1 cellular context compared by ENCODE assay signal in genomic region chr12:104064031-104064841, GRCh38.
TF ChIP-seq lines count a peak whose summit lies in the region.

Gene HCFC2 (plus strand): TSS chr12:104064531. CDS start chr12:104064561, 30 bp downstream.

TF ChIP-seq in HepG2, 621 proteins besides CTCF, POLR2A, EP300 and RAD21 (continued from another document and continues in another):
- TF ChIP-seq NFAT5 (CRISPR knock-in tag; IDR thresholded peaks at IDR 0.05) (no peak), ZNF225 (CRISPR knock-in tag; IDR thresholded peaks at IDR 0.05) (peak; percentile 43; the same call in 1 of the 2 replicates), ZNF569 (CRISPR knock-in tag; IDR thresholded peaks at IDR 0.05; ENCODE audit: borderline replicate concordance) (no peak), DRAP1 (CRISPR knock-in tag; IDR thresholded peaks at IDR 0.05) (peak; percentile 60), HMGA1 (CRISPR knock-in tag; conservative IDR thresholded peaks at IDR 0.05) (no peak), RNF219 (CRISPR knock-in tag; IDR thresholded peaks at IDR 0.05) (no peak), ZNF670 (CRISPR knock-in tag; IDR thresholded peaks at IDR 0.05; ENCODE audit: borderline replicate concordance) (peak; percentile 60; the same call in 1 of the 2 replicates), PAX8 (CRISPR knock-in tag; IDR thresholded peaks at IDR 0.05; ENCODE audit: borderline replicate concordance) (0 out of 2 replicates have a peak, but pooled peaks have one; percentile 47), ETV5 (CRISPR knock-in tag; IDR thresholded peaks at IDR 0.05; ENCODE audit: borderline replicate concordance) (no peak), CEBPB (IDR thresholded peaks at IDR 0.05; ENCODE audit: borderline replicate concordance, low read depth, low read length) (no peak), ATF3 (CRISPR knock-in tag; IDR thresholded peaks at IDR 0.05) (no peak; the same call in 1 of the 2 replicates), HOXA9 (CRISPR knock-in tag; IDR thresholded peaks at IDR 0.05; ENCODE audit: borderline replicate concordance) (peak; percentile 59; the same call in 1 of the 2 replicates), MZF1 (CRISPR knock-in tag; IDR thresholded peaks at IDR 0.05; ENCODE audit: borderline replicate concordance) (no peak), ZNF589 (CRISPR knock-in tag; conservative IDR thresholded peaks at IDR 0.05) (no peak; the same call in 1 of the 2 replicates), ZNF354B (CRISPR knock-in tag; IDR thresholded peaks at IDR 0.05) (no peak), PRDM4 (CRISPR knock-in tag; IDR thresholded peaks at IDR 0.05; ENCODE audit: borderline replicate concordance) (no peak), TIGD3 (CRISPR knock-in tag; IDR thresholded peaks at IDR 0.05; ENCODE audit: borderline replicate concordance) (peak; percentile 61; the same call in 1 of the 2 replicates), EED (CRISPR knock-in tag; IDR thresholded peaks at IDR 0.05) (no peak), ZBTB21 (CRISPR knock-in tag; IDR thresholded peaks at IDR 0.05) (no peak), EZH2 (conservative IDR thresholded peaks at IDR 0.05; ENCODE audit: low read depth, low read length) (no peak), ZNF567 (CRISPR knock-in tag; IDR thresholded peaks at IDR 0.05; ENCODE audit: borderline replicate concordance) (0 out of 2 replicates have a peak, but pooled peaks have one; percentile 51), TGIF2 (CRISPR knock-in tag; IDR thresholded peaks at IDR 0.05) (peak; percentile 90), KLF9 (CRISPR knock-in tag; IDR thresholded peaks at IDR 0.05; ENCODE audit: low read depth) (no peak), ZBTB26 (CRISPR knock-in tag; IDR thresholded peaks at IDR 0.05; ENCODE audit: borderline replicate concordance) (no peak), GZF1 (CRISPR knock-in tag; IDR thresholded peaks at IDR 0.05) (no peak), ZNF558 (CRISPR knock-in tag; IDR thresholded peaks at IDR 0.05; ENCODE audit: borderline replicate concordance) (peak; percentile 89; the same call in 1 of the 2 replicates), ZNF121 (CRISPR knock-in tag; IDR thresholded peaks at IDR 0.05) (no peak), CREBL2 (CRISPR knock-in tag; IDR thresholded peaks at IDR 0.05; ENCODE audit: borderline replicate concordance) (no peak), ZNF282 (IDR thresholded peaks at IDR 0.05; ENCODE audit: partially characterized antibody) (no peak), ZNF572 (CRISPR knock-in tag; IDR thresholded peaks at IDR 0.05) (no peak), ZNF101 (CRISPR knock-in tag; IDR thresholded peaks at IDR 0.05; ENCODE audit: borderline replicate concordance, low read depth) (no peak), BRD4 (CRISPR knock-in tag; IDR thresholded peaks at IDR 0.05) (peak; percentile 69; the same call in 1 of the 2 replicates), ZHX2 (IDR thresholded peaks at IDR 0.05; ENCODE audit: low read depth) (peak; percentile 62), ZHX2 (CRISPR knock-in tag; IDR thresholded peaks at IDR 0.05; ENCODE audit: borderline replicate concordance) (no peak), SOX13 (IDR thresholded peaks at IDR 0.05) (no peak), SOX13 (CRISPR knock-in tag; conservative IDR thresholded peaks at IDR 0.05 in 1 of 2, IDR thresholded peaks at IDR 0.05 in 1 of 2) (no peak), MED8 (CRISPR knock-in tag; IDR thresholded peaks at IDR 0.05; ENCODE audit: insufficient replicate concordance) (peak; percentile 39), WIZ (CRISPR knock-in tag; IDR thresholded peaks at IDR 0.05) (peak; percentile 82; the same call in 1 of the 2 replicates), ZNF564 (CRISPR knock-in tag; IDR thresholded peaks at IDR 0.05) (peak; percentile 36), PAWR (CRISPR knock-in tag; IDR thresholded peaks at IDR 0.05; ENCODE audit: borderline replicate concordance) (0 out of 2 replicates have a peak, but pooled peaks have one; percentile 18)
